ENCODE assay signal across 9 cellular contexts in genomic region chr19:7628589-7629311, GRCh38. TPM values are rescaled to one million over a fixed set of nuclear protein-coding genes. Genes with fewer than 3 reads are reported as not detected.
A peak's percentile ranks its signal among the peaks of the same experiment; 100 is the strongest.
DNase-seq lines count a peak whose midpoint lies in the region; ATAC-seq, FAIRE-seq and TF ChIP-seq lines count a peak whose summit lies in the region.
"Had no signal": no experiment of that assay in that cellular context is flagged by ENCODE, and none has a peak within 500 bp of the region (broad histone marks: within the 10 kb centered on the region; RNA-seq: fewer than 3 reads in every experiment).

No MANE protein-coding gene starts in this region.

- peaks cover 14% of the 10 kb centered on the region for H3K36me3 ChIP-seq in IMR-90 (ENCODE audit: control insufficient read depth, insufficient read depth, low read length)
- peaks cover 10 to 33% of the 10 kb centered on the region in 2 donors for H3K36me3 ChIP-seq in mucosa of rectum (ENCODE audit: control insufficient read depth in 2 of 2, insufficient read depth in 2 of 2, low read length in 2 of 2)

- H2BK15ac ChIP-seq in IMR-90 (ENCODE audit: low read depth, low read length): no peak overlapping the region

- peak overlapping the region; percentile 97 for H3K4me2 ChIP-seq in A549
- peak overlapping the region; percentile 93 for H3K4me2 ChIP-seq in IMR-90 (ENCODE audit: low read depth, low read length)

- H3K4me3 ChIP-seq in A549 (peak overlapping the region; percentile 96), IMR-90 (ENCODE audit: insufficient read depth, low read depth, low read length) (peak overlapping the region; percentile 70), mucosa of rectum (ENCODE audit: low read length in 2 of 2) (peak overlapping the region; percentile 88 to 100)

- FAIRE-seq in A549 (lab: Jason Lieb, UNC): no peak

- 0 out of 2 replicates have a peak, but pooled peaks cover 4% of the 10 kb centered on the region for H3K9me1 ChIP-seq in IMR-90 (ENCODE audit: insufficient read depth, low read length)

- no peak overlapping the region for H3K18ac ChIP-seq in IMR-90 (ENCODE audit: low read depth, low read length)

- POLR2A ChIA-PET in A549 (lab: Yijun Ruan, JAX): interaction anchor here (1.0 to 1.1 kb wide), 3 partner anchors 16 to 39 kb away, joined by 3 to 4 read pairs (median 3); no protein-coding TSS in a partner anchor
- POLR2A ChIA-PET in IMR-90 (lab: Charles Lee; ENCODE audit: unreplicated experiment): interaction anchor here (0.7 kb wide), 1 partner anchor 226 kb away, joined by 3 read pairs; no protein-coding TSS in a partner anchor

- peak overlapping the region; percentile 77 to 88 for H4K8ac ChIP-seq in IMR-90 (ENCODE audit: low read depth in 2 of 2, low read length in 2 of 2)

- H4K20me1 ChIP-seq in IMR-90 (ENCODE audit: insufficient read depth, low read length): peaks cover 5% of the 10 kb centered on the region; the same call in 1 of the 2 replicates

- dilution Hi-C loops in IMR-90 (cut with HindIII; ENCODE audit: low sequenced_read_pairs, unreplicated experiment): no loop called here

- H3K27me3 ChIP-seq in IMR-90 (ENCODE audit: control insufficient read depth, insufficient read depth, low read length) (no peaks in the 10 kb centered on the region), mucosa of rectum (ENCODE audit: control insufficient read depth in 2 of 2, insufficient read depth in 2 of 2, low read length in 2 of 2) (no peaks in the 10 kb centered on the region)

- H2AFZ ChIP-seq in IMR-90 (replicated peaks; ENCODE audit: low read length, poor library complexity): peak overlapping the region; percentile 91

- TF ChIP-seq CTCF in A549 (IDR thresholded peaks at IDR 0.05) (no peak), IMR-90 (conservative IDR thresholded peaks at IDR 0.05; ENCODE audit: low read depth, low read length) (no peak)

- H3K14ac ChIP-seq in IMR-90 (replicated peaks; ENCODE audit: low read depth, low read length): peak overlapping the region; percentile 59; the same call in 1 of the 2 replicates

- no peak for TF ChIP-seq RAD21 in A549 (conservative IDR thresholded peaks at IDR 0.05 in 1 of 2, IDR thresholded peaks at IDR 0.05 in 1 of 2)
- no peak for TF ChIP-seq RAD21 in IMR-90 (IDR thresholded peaks at IDR 0.05; ENCODE audit: low read length)

- H3K4me1 ChIP-seq in A549 (peaks cover 14% of the 10 kb centered on the region; the same call in 1 of the 3 replicates), IMR-90 (ENCODE audit: control insufficient read depth, insufficient read depth, low read length) (peaks cover 8% of the 10 kb centered on the region; the same call in 1 of the 2 replicates), mucosa of rectum (ENCODE audit: control insufficient read depth in 2 of 2, insufficient read depth in 2 of 2, low read length in 2 of 2) (peaks cover 18 to 22% of the 10 kb centered on the region in 2 donors)

- TF ChIP-seq EP300 in A549 (IDR thresholded peaks at IDR 0.05): no peak

- intact Hi-C loops in IMR-90 (cut with micrococcal nuclease): loop anchor here (1.0 to 2.0 kb wide), 2 partner anchors 52 to 274 kb away; partner anchors contain the start of gene TRAPPC5

- ATAC-seq in A549 (no peak), IMR-90 (ENCODE audit: low read depth) (no peak), left lobe of liver (no peak)

- WGBS in A549 (ENCODE audit: missing lambda C conversion rate): 1% methylated on average over 15 of the region's 15 CpGs
- 2% methylated on average over 7 of the region's 15 CpGs; no CpG with 5 or more reads in 1 of the 2 experiments for WGBS in IMR-90 (ENCODE audit: extremely low coverage in 2 of 2, insufficient read length in 1 of 2), 2 experiments

- H2BK5ac ChIP-seq in IMR-90 (ENCODE audit: low read depth, low read length, poor library complexity, severe bottlenecking): no peak overlapping the region

- CTCF ChIA-PET in A549 (lab: Yijun Ruan, JAX) (interaction anchor here (1.1 to 1.6 kb wide), 2 partner anchors 24 to 52 kb away, joined by 3 to 5 read pairs; partner anchors contain the start of gene TRAPPC5), IMR-90 (lab: Yijun Ruan, JAX) (interaction anchor here (1.2 kb wide), 2 partner anchors 52 to 60 kb away, joined by 5 to 6 read pairs; partner anchors contain the start of gene TRAPPC5)

- peak overlapping the region; percentile 44; the same call in 1 of the 2 replicates for H3K23ac ChIP-seq in IMR-90 (ENCODE audit: low read depth, low read length)

- peak overlapping the region; percentile 55 for H2AK5ac ChIP-seq in IMR-90 (ENCODE audit: low read depth, low read length)

- peak overlapping the region; percentile 54; the same call in 1 of the 2 replicates for H4K91ac ChIP-seq in IMR-90 (ENCODE audit: insufficient read depth, low read depth, low read length)

- H3K27ac ChIP-seq in A549 (peak overlapping the region; percentile 76 to 88), IMR-90 (ENCODE audit: insufficient read depth, low read length) (peak overlapping the region; percentile 47), caudate nucleus (ENCODE audit: low read depth, low read length) (peak overlapping the region; percentile 48), mucosa of rectum (ENCODE audit: low read depth in 2 of 2, low read length in 2 of 2) (peak overlapping the region; percentile 53 to 76)

- peak overlapping the region; percentile 78 for H3K9ac ChIP-seq in IMR-90 (ENCODE audit: low read depth, low read length)
- peak overlapping the region; percentile 78 to 98 for H3K9ac ChIP-seq in mucosa of rectum (ENCODE audit: low read depth in 1 of 2, low read length in 2 of 2)

- TF ChIP-seq POLR2A in A549 (IDR thresholded peaks at IDR 0.05; ENCODE audit: low read length): no peak
- no peak for TF ChIP-seq POLR2A in IMR-90 (IDR thresholded peaks at IDR 0.05; ENCODE audit: low read depth, low read length)

- in situ Hi-C loops in IMR-90 (cut with MboI; ENCODE audit: low sequenced_read_pairs): no loop called here

- peaks cover 3 to 56% of the 10 kb centered on the region in 2 experiments; a peak in 3 of 4 replicates for H3K79me1 ChIP-seq in IMR-90 (ENCODE audit: low read depth in 1 of 2, low read length in 2 of 2)

- no peaks in the 10 kb centered on the region for H3K9me3 ChIP-seq in A549
- no peaks in the 10 kb centered on the region for H3K9me3 ChIP-seq in IMR-90 (ENCODE audit: control insufficient read depth, insufficient read depth, low read length)
- no peaks in the 10 kb centered on the region for H3K9me3 ChIP-seq in mucosa of rectum (ENCODE audit: control insufficient read depth in 2 of 2, low read length in 2 of 2)

- peak overlapping the region; percentile 51 for H4K5ac ChIP-seq in IMR-90 (ENCODE audit: low read depth, low read length)

- no TSS peak for BruUV-seq in IMR-90 (replicated peaks; lab: Mats Ljungman, UMichigan)

- peak overlapping the region; percentile 92 for H2AK9ac ChIP-seq in IMR-90 (replicated peaks; ENCODE audit: low read depth, low read length, poor library complexity)

- peak overlapping the region; percentile 72 for H3K4ac ChIP-seq in IMR-90 (ENCODE audit: low read depth, low read length)

- DNase-seq in A549 (ENCODE audit: low read depth in 1 of 2, low spot score in 1 of 2): no peak
- no peak for DNase-seq in IMR-90
- no peak for DNase-seq in caudate nucleus (lab: John Stamatoyannopoulos, UW)
- no peak for DNase-seq in effector CD4-positive, alpha-beta T cell
- no peak for DNase-seq in left lobe of liver (ENCODE audit: low spot score)
- no peak for DNase-seq in NCI-H82 treated with DMSO at 0.1 percent for 48 hours (lab: John Stamatoyannopoulos, UW; ENCODE audit: unreplicated experiment)
- DNase-seq in COR-L47 (lab: John Stamatoyannopoulos, UW): no peak

- no peak overlapping the region for H2BK120ac ChIP-seq in IMR-90 (ENCODE audit: low read depth, low read length)

- peak overlapping the region; percentile 33; the same call in 1 of the 2 replicates for H3K56ac ChIP-seq in IMR-90 (ENCODE audit: extremely low read depth, insufficient read depth, low read length)

- H2BK20ac ChIP-seq in IMR-90 (ENCODE audit: low read depth, low read length): no peak overlapping the region

RNA-seq across cellular contexts. Expression of gene XAB2, which starts 0.6 kb away (rescaled TPM):
- 13.9 and 15.0 TPM in 2 replicates for polyA plus RNA-seq in A549 (2011; rRNA removed)
- 34.6 and 39.0 TPM in 2 replicates for polyA plus RNA-seq in A549 (2012; cell fraction: cytosol; rRNA removed)
- 124 and 162 TPM in 2 replicates for polyA plus RNA-seq in A549 (2012; cell fraction: nucleus; rRNA removed)
- polyA plus RNA-seq in A549 (2017; fragmentation: RNase III; extraction: RNeasy Plus Mini Kit Qiagen cat#74134 plus additional on column Dnase treatment): 21.2 to 22.2 TPM (median 21.6 TPM) in 3 replicates
- polyA minus RNA-seq in A549 (2011; rRNA and poly(A)+ RNA removed): 32.8 and 40.7 TPM in 2 replicates
- total RNA-seq in IMR-90 (2012; rRNA removed): 28.1 and 29.9 TPM in 2 replicates
- 34.4 and 39.4 TPM in 2 replicates for polyA plus RNA-seq in IMR-90 (2012; rRNA removed)
- polyA plus RNA-seq in IMR-90 (2012; cell fraction: cytosol; rRNA removed): 29.4 and 40.6 TPM in 2 replicates
- polyA plus RNA-seq in IMR-90 (2012; cell fraction: nucleus; rRNA removed; ENCODE audit: low replicate concordance): 108 and 218 TPM in 2 replicates
- total RNA-seq in left lobe of liver: 21.2 TPM

RNA-seq across cellular contexts. Expression of gene PET100, which starts 0.8 kb away (rescaled TPM):
- polyA plus RNA-seq in A549 (2011; rRNA removed) (28.5 and 48.6 TPM in 2 replicates), A549 (2017; fragmentation: RNase III; extraction: RNeasy Plus Mini Kit Qiagen cat#74134 plus additional on column Dnase treatment) (85.0 to 109 TPM (median 99.3 TPM) in 3 replicates), IMR-90 (2012; rRNA removed) (31.4 and 40.0 TPM in 2 replicates)
- polyA plus RNA-seq in A549 (2012; cell fraction: cytosol; rRNA removed): 27.2 and 39.2 TPM in 2 replicates
- 8.5 and 33.8 TPM in 2 replicates for polyA plus RNA-seq in A549 (2012; cell fraction: nucleus; rRNA removed)
- 4.1 and 4.2 TPM in 2 replicates for polyA minus RNA-seq in A549 (2011; rRNA and poly(A)+ RNA removed)
- total RNA-seq in IMR-90 (2012; rRNA removed) (1.4 and 5.3 TPM in 2 replicates), left lobe of liver (75.6 TPM)
- 7.1 and 15.8 TPM in 2 replicates for polyA plus RNA-seq in IMR-90 (2012; cell fraction: cytosol; rRNA removed)
- 10.0 and 34.3 TPM in 2 replicates for polyA plus RNA-seq in IMR-90 (2012; cell fraction: nucleus; rRNA removed; ENCODE audit: low replicate concordance)

RNA-seq across cellular contexts. Expression of gene PCP2, which starts 4.8 kb away (rescaled TPM):
- polyA plus RNA-seq in A549 (2011; rRNA removed): not detected in 2 replicates
- polyA plus RNA-seq in A549 (2012; cell fraction: cytosol; rRNA removed): 0.05 and 0.08 TPM in 2 replicates
- polyA plus RNA-seq in A549 (2012; cell fraction: nucleus; rRNA removed): 0.32 and 0.39 TPM in 2 replicates
- polyA plus RNA-seq in A549 (2017; fragmentation: RNase III; extraction: RNeasy Plus Mini Kit Qiagen cat#74134 plus additional on column Dnase treatment): 0.19 to 0.41 TPM (median 0.26 TPM) in 3 replicates
- not detected in 2 replicates for polyA minus RNA-seq in A549 (2011; rRNA and poly(A)+ RNA removed)
- not detected in 2 replicates for total RNA-seq in IMR-90 (2012; rRNA removed)
- not detected in 2 replicates for polyA plus RNA-seq in IMR-90 (2012; rRNA removed)
- polyA plus RNA-seq in IMR-90 (2012; cell fraction: cytosol; rRNA removed): not detected in 2 replicates
- 0.23 TPM in 1 of 2 replicates, not detected in the other for polyA plus RNA-seq in IMR-90 (2012; cell fraction: nucleus; rRNA removed; ENCODE audit: low replicate concordance)
- 1.7 TPM for total RNA-seq in left lobe of liver
- total RNA-seq: myocyte had no signal

RNA-seq across cellular contexts. Expression of gene STXBP2, which starts 8.2 kb away (rescaled TPM):
- polyA plus RNA-seq in A549 (2011; rRNA removed) (44.4 and 47.2 TPM in 2 replicates), A549 (2017; fragmentation: RNase III; extraction: RNeasy Plus Mini Kit Qiagen cat#74134 plus additional on column Dnase treatment) (39.4 to 47.6 TPM (median 41.4 TPM) in 3 replicates), IMR-90 (2012; rRNA removed) (12.5 and 12.6 TPM in 2 replicates)
- 57.5 and 63.0 TPM in 2 replicates for polyA plus RNA-seq in A549 (2012; cell fraction: cytosol; rRNA removed)
- polyA plus RNA-seq in A549 (2012; cell fraction: nucleus; rRNA removed): 163 and 178 TPM in 2 replicates
- polyA minus RNA-seq in A549 (2011; rRNA and poly(A)+ RNA removed): 129 and 144 TPM in 2 replicates
- total RNA-seq in IMR-90 (2012; rRNA removed) (3.9 and 8.6 TPM in 2 replicates), left lobe of liver (48.0 TPM)
- polyA plus RNA-seq in IMR-90 (2012; cell fraction: cytosol; rRNA removed): 13.3 TPM in 2 replicates
- 63.8 and 80.0 TPM in 2 replicates for polyA plus RNA-seq in IMR-90 (2012; cell fraction: nucleus; rRNA removed; ENCODE audit: low replicate concordance)
- total RNA-seq: myocyte had no signal

RNA-seq across cellular contexts. Expression of gene CAMSAP3, which starts 33.1 kb away (rescaled TPM):
- 0.81 and 1.3 TPM in 2 replicates for polyA plus RNA-seq in A549 (2011; rRNA removed)
- polyA plus RNA-seq in A549 (2012; cell fraction: cytosol; rRNA removed): 2.4 and 3.2 TPM in 2 replicates
- polyA plus RNA-seq in A549 (2012; cell fraction: nucleus; rRNA removed): 6.8 and 10.1 TPM in 2 replicates
- polyA plus RNA-seq in A549 (2017; fragmentation: RNase III; extraction: RNeasy Plus Mini Kit Qiagen cat#74134 plus additional on column Dnase treatment): 2.4 to 3.6 TPM (median 2.9 TPM) in 3 replicates
- 0.79 and 1.5 TPM in 2 replicates for polyA minus RNA-seq in A549 (2011; rRNA and poly(A)+ RNA removed)
- total RNA-seq in IMR-90 (2012; rRNA removed): not detected in 2 replicates
- polyA plus RNA-seq in IMR-90 (2012; rRNA removed): not detected in 2 replicates
- not detected in 2 replicates for polyA plus RNA-seq in IMR-90 (2012; cell fraction: cytosol; rRNA removed)
- polyA plus RNA-seq in IMR-90 (2012; cell fraction: nucleus; rRNA removed; ENCODE audit: low replicate concordance): 0.05 and 0.09 TPM in 2 replicates
- 40.8 TPM for total RNA-seq in left lobe of liver
- total RNA-seq: myocyte had no signal

Comparison
In these comparisons a context has a peak if more than half of its experiments do, and no peak if none do; other contexts are left out.
1. RNA of gene PET100, which starts 0.8 kb away (total RNA-seq): 75.6 TPM in left lobe of liver (single experiment); 1.4 to 5.3 TPM in IMR-90; every median in the first group is over 10 times any median in the second.
2. Peak in every context shown above with its lines, with median percentiles within 50 percentile points of each other: H3K27ac ChIP-seq and H3K4me3 ChIP-seq.